In genomic region chr3:55405436-55405835, GRCh38 we compare ENCODE assay signal across 11 cellular contexts.
DNase-seq lines count a peak whose midpoint lies in the region; ATAC-seq, FAIRE-seq and TF ChIP-seq lines count a peak whose summit lies in the region.
"Had no signal": no experiment of that assay in that cellular context is flagged by ENCODE, and none has a peak within 500 bp of the region (broad histone marks: within the 10 kb centered on the region; RNA-seq: fewer than 3 reads in every experiment).

No MANE protein-coding gene starts in this region.

- no peak overlapping the region for H3K27ac ChIP-seq in K562 (ENCODE audit: extremely low read depth, low read depth, low read length)
- H3K27ac ChIP-seq in right cardiac atrium (ENCODE audit: low read length) = no peak overlapping the region
- H3K27ac ChIP-seq: upper lobe of left lung had no signal

- H3K4me3 ChIP-seq in K562 (no peak overlapping the region), right cardiac atrium (ENCODE audit: low read length) (no peak overlapping the region)
- H3K4me3 ChIP-seq: upper lobe of left lung had no signal

- no peak overlapping the region for H3K27ac Mint-ChIP-seq in nephron progenitor cell

- peaks cover 20% of the 10 kb centered on the region for H3K4me1 Mint-ChIP-seq in nephron progenitor cell

- TF ChIP-seq CTCF in LNCAP (IDR thresholded peaks at IDR 0.05) = peak; percentile 48
- TF ChIP-seq CTCF in K562 (IDR thresholded peaks at IDR 0.05 in 2 of 3, conservative IDR thresholded peaks at IDR 0.05 in 1 of 3; ENCODE audit: insufficient read depth in 2 of 3, low read depth in 1 of 3, low read length in 3 of 3) = peak; percentile 24 to 38 (median 38); a peak in 5 of 6 replicates
- TF ChIP-seq CTCF in nephron progenitor cell (IDR thresholded peaks at IDR 0.05) = peak; percentile 36

- no peak overlapping the region for H3K4me3 Mint-ChIP-seq in nephron progenitor cell

- no peaks in the 10 kb centered on the region for H3K9me1 ChIP-seq in K562 (ENCODE audit: control insufficient read depth, insufficient read depth, low read length)

- DNase-seq in NCI-H2171 treated with DMSO at 0.1 percent for 48 hours (lab: John Stamatoyannopoulos, UW) (peak; percentile 2), NCI-H2171 (lab: John Stamatoyannopoulos, UW) (no peak), K562 (ENCODE audit: extremely low read depth in 1 of 4, low spot score in 3 of 4) (peak; percentile 11 to 31 (median 18)), nephron progenitor cell (peak; percentile 29), right cardiac atrium (no peak)
- DNase-seq: activated CD4-positive, alpha-beta T cell treated with anti-CD3 and anti-CD28 coated beads, Interleukin-2, amount 50 U/mL, for 4 hours; kidney glomerular epithelial cell; upper lobe of left lung had no signal

- no peak overlapping the region for H3K9ac ChIP-seq in K562 (ENCODE audit: insufficient read depth in 1 of 2, low read depth in 2 of 2, low read length in 2 of 2)

- intact Hi-C loops in K562 (cut with micrococcal nuclease) (no loop called here), right cardiac atrium (cut with DNase I) (no loop called here)

- no peaks in the 10 kb centered on the region for H3K36me3 Mint-ChIP-seq in nephron progenitor cell (ENCODE audit: low read depth)

- no peaks in the 10 kb centered on the region for H3K36me3 ChIP-seq in K562 (ENCODE audit: control insufficient read depth, insufficient read depth, low read length)
- H3K36me3 ChIP-seq: upper lobe of left lung had no signal

- no peak overlapping the region for H2AFZ ChIP-seq in K562 (ENCODE audit: low read depth, low read length)

- ATAC-seq in K562 = peak; percentile 55; the same call in 2 of the 3 replicates
- no peak for ATAC-seq in GM21526 (IDR thresholded peaks at IDR 0.05; ENCODE audit: low FRiP score, unreplicated experiment)
- no peak for ATAC-seq in HG03097 (IDR thresholded peaks at IDR 0.05; ENCODE audit: low FRiP score, unreplicated experiment)
- no peak for ATAC-seq in right cardiac atrium

- TF ChIP-seq RAD21 in K562 (CRISPR knock-in tag; conservative IDR thresholded peaks at IDR 0.05 in 1 of 2, IDR thresholded peaks at IDR 0.05 in 1 of 2) = peak in 1 of 2 experiments; percentile 30; a peak in 2 of 4 replicates

- POLR2A ChIA-PET in K562 (lab: Yijun Ruan, JAX) = no interaction called here

- no peak for FAIRE-seq in K562 (lab: Jason Lieb, UNC)

- in situ Hi-C loops in K562 (cut with MboI) = no loop called here

- no peaks in the 10 kb centered on the region for H3K9me3 ChIP-seq in K562 (replicated peaks; ENCODE audit: control insufficient read depth, insufficient read depth, low read depth, low read length)
- H3K9me3 ChIP-seq in right cardiac atrium (ENCODE audit: control insufficient read depth, low read length) = no peaks in the 10 kb centered on the region
- H3K9me3 ChIP-seq: upper lobe of left lung had no signal

- WGBS in K562 (ENCODE audit: insufficient coverage, low coverage, missing lambda C conversion rate) = 0% methylated on average over 8 of the region's 8 CpGs
- WGBS in right cardiac atrium = 41% methylated on average over 8 of the region's 8 CpGs

- peaks cover 2% of the 10 kb centered on the region for H3K27me3 Mint-ChIP-seq in nephron progenitor cell (ENCODE audit: low read depth, poor library complexity)

- H3K79me2 ChIP-seq in K562 (ENCODE audit: control insufficient read depth, insufficient read depth, low read length) = no peaks in the 10 kb centered on the region

- CTCF ChIA-PET in K562 (lab: Yijun Ruan, JAX; ENCODE audit: low intra/inter-chr PET ratio) = interaction anchor here (0.6 kb wide), 1 partner anchor 854 kb away, joined by 3 read pairs; no protein-coding TSS in a partner anchor

- H3K9me3 Mint-ChIP-seq in nephron progenitor cell = peaks cover 12% of the 10 kb centered on the region

- no peak overlapping the region for H3K4me2 ChIP-seq in K562 (ENCODE audit: insufficient read depth, low read length)

- no peaks in the 10 kb centered on the region for H4K20me1 ChIP-seq in K562 (replicated peaks; ENCODE audit: control insufficient read depth, insufficient read depth, low read length)

- no peak for TF ChIP-seq EP300 in K562 (IDR thresholded peaks at IDR 0.05; ENCODE audit: low read length)

- TF ChIP-seq POLR2A in K562 (conservative IDR thresholded peaks at IDR 0.05) = no peak

- no peaks in the 10 kb centered on the region for H3K4me1 ChIP-seq in K562 (replicated peaks in 1 of 2; ENCODE audit: control insufficient read depth in 2 of 2, insufficient read depth in 2 of 2, low read length in 2 of 2)
- no peaks in the 10 kb centered on the region for H3K4me1 ChIP-seq in right cardiac atrium (ENCODE audit: control insufficient read depth, insufficient read depth, low read length)
- H3K4me1 ChIP-seq: upper lobe of left lung had no signal

- no TSS peak for BruUV-seq in K562 (replicated peaks; lab: Mats Ljungman, UMichigan)

- H3K27me3 ChIP-seq in K562 (ENCODE audit: control insufficient read depth in 2 of 2, insufficient read depth in 2 of 2, low read length in 2 of 2) = no peaks in the 10 kb centered on the region
- no peaks in the 10 kb centered on the region for H3K27me3 ChIP-seq in right cardiac atrium (ENCODE audit: control insufficient read depth, insufficient read depth)
- H3K27me3 ChIP-seq: upper lobe of left lung had no signal

TF ChIP-seq in K562, 482 proteins besides CTCF, POLR2A, EP300 and RAD21 (continues in another document):
- TF ChIP-seq SMC3 (conservative IDR thresholded peaks at IDR 0.05; ENCODE audit: insufficient read depth, low read depth, low read length) (0 out of 2 replicates have a peak, but pooled peaks have one; percentile 9), HOXB6 (CRISPR knock-in tag; IDR thresholded peaks at IDR 0.05; ENCODE audit: borderline replicate concordance) (no peak), BRD9 (IDR thresholded peaks at IDR 0.05; ENCODE audit: low read depth, partially characterized antibody) (no peak), SRSF9 (IDR thresholded peaks at IDR 0.05; ENCODE audit: borderline replicate concordance, low read depth, low read length) (no peak), HNRNPUL1 (IDR thresholded peaks at IDR 0.05; ENCODE audit: low read length) (no peak), MITF (IDR thresholded peaks at IDR 0.05) (no peak)

Comparison
In these comparisons a context has a peak if more than half of its experiments do, and no peak if none do; other contexts are left out.
1. DNase-seq: peak in NCI-H2171 treated with DMSO at 0.1 percent for 48 hours (single experiment), K562 (4 of 4) and nephron progenitor cell (single experiment); none in NCI-H2171 (single experiment) and right cardiac atrium (0 of 3).
2. Peak in every context shown above with its lines, with median percentiles within 50 percentile points of each other: CTCF ChIP-seq.